In genomic region chr6:39347906-39348585, GRCh38 we compare ENCODE assay signal across 8 cellular contexts. TPM values are rescaled to one million over a fixed set of nuclear protein-coding genes. Genes with fewer than 3 reads are reported as not detected.
DNase-seq lines count a peak whose midpoint lies in the region; ATAC-seq and TF ChIP-seq lines count a peak whose summit lies in the region.

No MANE protein-coding gene starts in this region.

- H3K9me2 ChIP-seq in OCI-LY7 (ENCODE audit: insufficient read depth, low read length) = no peaks in the 10 kb centered on the region

- no peak for TF ChIP-seq POLR2A in esophagus squamous epithelium (IDR thresholded peaks at IDR 0.05)

- H4K20me1 ChIP-seq in OCI-LY7 (ENCODE audit: insufficient read depth, low read length) = no peaks in the 10 kb centered on the region

- H3K27ac Mint-ChIP-seq in nephron progenitor cell = no peak overlapping the region

- no peaks in the 10 kb centered on the region for H3K9me3 ChIP-seq in OCI-LY7 (ENCODE audit: low read length)
- no peaks in the 10 kb centered on the region for H3K9me3 ChIP-seq in esophagus squamous epithelium

- no peak overlapping the region for H3K4me2 ChIP-seq in OCI-LY7 (ENCODE audit: low read length)

- H3K27me3 ChIP-seq in esophagus squamous epithelium = no peaks in the 10 kb centered on the region

- no peak overlapping the region for H3K4me3 Mint-ChIP-seq in nephron progenitor cell

- intact Hi-C loops in OCI-LY7 (cut with micrococcal nuclease; ENCODE audit: unreplicated experiment) = loop anchor here (5.0 kb wide), 1 partner anchor 544 kb away; no protein-coding TSS in a partner anchor
- intact Hi-C loops in esophagus squamous epithelium (cut with DNase I) = no loop called here

- peaks cover 21% of the 10 kb centered on the region for H3K4me1 Mint-ChIP-seq in nephron progenitor cell

- no TSS peak for BruUV-seq in OCI-LY7 (replicated peaks; lab: Mats Ljungman, UMichigan)

- no peaks in the 10 kb centered on the region for H3K9me3 Mint-ChIP-seq in nephron progenitor cell

- H3K36me3 Mint-ChIP-seq in nephron progenitor cell (ENCODE audit: low read depth) = no peaks in the 10 kb centered on the region

- 36 to 44% methylated on average over 7 to 8 of the region's 9 CpGs for WGBS in esophagus squamous epithelium, 2 donors

- no peaks in the 10 kb centered on the region for H3K36me3 ChIP-seq in OCI-LY7 (ENCODE audit: insufficient read depth, low read length)
- H3K36me3 ChIP-seq in esophagus squamous epithelium = no peaks in the 10 kb centered on the region

- no peaks in the 10 kb centered on the region for H3K79me2 ChIP-seq in OCI-LY7 (ENCODE audit: insufficient read depth, low read depth, low read length)

- POLR2A ChIA-PET in GM10248 (lab: Yijun Ruan, JAX) = no interaction called here
- POLR2A ChIA-PET in OCI-LY7 (lab: Charles Lee) = no interaction called here

- H3K4me3 ChIP-seq in OCI-LY7 (ENCODE audit: low read depth, low read length, poor library complexity, severe bottlenecking) = no peak overlapping the region
- no peak overlapping the region for H3K4me3 ChIP-seq in esophagus squamous epithelium

- CTCF ChIA-PET in GM10248 (lab: Yijun Ruan, JAX) (interaction anchor here (1.0 to 2.1 kb wide), 11 partner anchors 10 to 1564 kb away, joined by 3 to 12 read pairs (median 5); no protein-coding TSS in a partner anchor), OCI-LY7 (lab: Charles Lee; ENCODE audit: unreplicated experiment) (no interaction called here)

- H3K4me1 ChIP-seq in OCI-LY7 (ENCODE audit: insufficient read depth, low read length, poor library complexity, severe bottlenecking) = no peaks in the 10 kb centered on the region
- H3K4me1 ChIP-seq in esophagus squamous epithelium = peaks cover 0 to 7% (median 0%) of the 10 kb centered on the region in 3 donors

- ATAC-seq in HG03460 (IDR thresholded peaks at IDR 0.05; ENCODE audit: unreplicated experiment) = peak; percentile 50
- ATAC-seq in HG03025 (IDR thresholded peaks at IDR 0.05; ENCODE audit: low FRiP score, unreplicated experiment) = no peak

- H3K27ac ChIP-seq in OCI-LY7 (ENCODE audit: low read depth, low read length, poor library complexity, severe bottlenecking) = no peak overlapping the region
- no peak overlapping the region for H3K27ac ChIP-seq in esophagus squamous epithelium
- no peak overlapping the region for H3K27ac ChIP-seq in substantia nigra (ENCODE audit: low read depth, low read length, poor library complexity, severe bottlenecking)

- no peak overlapping the region for H2AFZ ChIP-seq in OCI-LY7 (ENCODE audit: low read length)

- DNase-seq in GM10248 (ENCODE audit: extremely low spot score) (peak; percentile 82), OCI-LY7 (ENCODE audit: low spot score) (peak; percentile 47), activated T-cell treated with anti-CD3 and anti-CD28 coated beads for 4 hours (peak; percentile 32), esophagus squamous epithelium (lab: John Stamatoyannopoulos, UW) (no peak), nephron progenitor cell (peak; percentile 84), substantia nigra (lab: John Stamatoyannopoulos, UW) (peak in 39 of 49 donors; percentile 11 to 73 (median 47))

- TF ChIP-seq CTCF in GM10248 (IDR thresholded peaks at IDR 0.05; ENCODE audit: control extremely low read depth, extremely low read depth, low read depth, missing control alignments) = peak; percentile 88
- peak; percentile 84 for TF ChIP-seq CTCF in OCI-LY7 (conservative IDR thresholded peaks at IDR 0.05; ENCODE audit: low read length)
- peak; percentile 56 to 87 (median 78) for TF ChIP-seq CTCF in esophagus squamous epithelium (IDR thresholded peaks at IDR 0.05)
- peak; percentile 92 for TF ChIP-seq CTCF in nephron progenitor cell (IDR thresholded peaks at IDR 0.05)

- H3K27me3 Mint-ChIP-seq in nephron progenitor cell (ENCODE audit: low read depth, poor library complexity) = peaks cover 9% of the 10 kb centered on the region

RNA-seq across cellular contexts. Expression of gene KCNK16, which starts 25.5 kb away (rescaled TPM):
- total RNA-seq in OCI-LY7 (2014; rRNA removed; shearing (Covaris generic)) = not detected in 2 replicates
- total RNA-seq in OCI-LY7 (2022) (not detected in 2 replicates), esophagus squamous epithelium (not detected)

RNA-seq across cellular contexts. Expression of gene KCNK17, which starts 33.8 kb away (rescaled TPM):
- total RNA-seq in OCI-LY7 (2014; rRNA removed; shearing (Covaris generic)) = not detected in 2 replicates
- total RNA-seq in OCI-LY7 (2022) (not detected in 2 replicates), esophagus squamous epithelium (1 to 10 TPM in 2 of 4 donors, under 1 TPM in 1, not detected in 1; 0.31 to 1.2 (median 1.1) TPM)
